In the genomic region with DNA sequence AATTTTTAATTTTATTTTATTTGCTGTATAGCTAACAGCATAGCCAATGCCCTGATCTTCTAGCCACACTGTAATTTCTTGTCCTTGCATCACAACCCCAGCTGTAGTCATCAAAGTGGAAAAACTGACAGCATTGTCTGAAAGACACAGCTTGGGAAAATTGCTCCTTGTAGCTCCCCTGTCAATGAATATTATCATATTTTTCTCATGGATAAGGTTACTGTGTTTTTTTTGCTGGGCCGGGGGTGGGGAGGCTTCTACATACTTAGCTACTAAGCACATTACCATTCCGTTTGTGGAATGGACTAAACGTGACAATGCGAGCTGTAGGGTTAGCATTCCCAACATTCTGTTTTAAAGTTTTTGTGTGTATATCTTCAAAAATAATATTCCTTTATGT, we compare ENCODE assay signal across 16 cellular contexts.
"Had no signal": no experiment of that assay in that cellular context is flagged by ENCODE, and none has a peak within 500 bp of the region (broad histone marks: within the 10 kb centered on the region; RNA-seq: fewer than 3 reads in every experiment).

No MANE protein-coding gene starts in this region.

- H3K4me1 ChIP-seq: colonic mucosa, gastroesophageal sphincter, stomach had no signal

- ATAC-seq: activated CD8-positive, alpha-beta memory T cell treated with anti-CD3 and anti-CD28 coated beads, Interleukin-2, amount 10 ng/mL, durations not matched to agents 7 days and 5 days; gastroesophageal sphincter; pancreas had no signal

- H3K4me3 ChIP-seq: cardiac muscle cell, colonic mucosa, gastroesophageal sphincter, left ventricle myocardium inferior, neural progenitor cell, pancreas, stomach, thoracic aorta had no signal

- H3K9me3 ChIP-seq: colonic mucosa, gastroesophageal sphincter, pancreas, stomach, thoracic aorta had no signal

- H3K27me3 ChIP-seq: cardiac muscle cell, colonic mucosa, gastroesophageal sphincter, neural progenitor cell, pancreas, stomach had no signal

- H2AFZ ChIP-seq: neural progenitor cell had no signal

- DNase-seq: activated CD8-positive, alpha-beta memory T cell treated with anti-CD3 and anti-CD28 coated beads, Interleukin-2, amount 10 ng/mL, durations not matched to agents 7 days and 5 days; activated effector memory CD4-positive, alpha-beta T cell treated with Interleukin-2 at 50 U/mL for 16 hours; activated T-cell treated with anti-CD3 and anti-CD28 coated beads, Interleukin-2, amount 50 U/mL, for 24 hours; anterior cingulate cortex; colonic mucosa; effector CD4-positive, alpha-beta T cell; kidney; left ventricle myocardium inferior; mesendoderm; pancreas; stimulated activated CD4-positive, alpha-beta T cell treated with anti-CD3 and anti-CD28 coated beads, Interleukin-4, amount 100 ng/mL, for 4 hours; stomach had no signal

- H3K9ac ChIP-seq: neural progenitor cell had no signal

- H3K4me2 ChIP-seq: neural progenitor cell had no signal

- H3K27ac ChIP-seq: cardiac muscle cell, colonic mucosa, gastroesophageal sphincter, left ventricle myocardium inferior, neural progenitor cell, pancreas, stomach, thoracic aorta had no signal

- H3K36me3 ChIP-seq: cardiac muscle cell, colonic mucosa, gastroesophageal sphincter, left ventricle myocardium inferior, neural progenitor cell, pancreas, stomach, thoracic aorta had no signal
